ENCODE assay signal across 9 cellular contexts in the genomic region with DNA sequence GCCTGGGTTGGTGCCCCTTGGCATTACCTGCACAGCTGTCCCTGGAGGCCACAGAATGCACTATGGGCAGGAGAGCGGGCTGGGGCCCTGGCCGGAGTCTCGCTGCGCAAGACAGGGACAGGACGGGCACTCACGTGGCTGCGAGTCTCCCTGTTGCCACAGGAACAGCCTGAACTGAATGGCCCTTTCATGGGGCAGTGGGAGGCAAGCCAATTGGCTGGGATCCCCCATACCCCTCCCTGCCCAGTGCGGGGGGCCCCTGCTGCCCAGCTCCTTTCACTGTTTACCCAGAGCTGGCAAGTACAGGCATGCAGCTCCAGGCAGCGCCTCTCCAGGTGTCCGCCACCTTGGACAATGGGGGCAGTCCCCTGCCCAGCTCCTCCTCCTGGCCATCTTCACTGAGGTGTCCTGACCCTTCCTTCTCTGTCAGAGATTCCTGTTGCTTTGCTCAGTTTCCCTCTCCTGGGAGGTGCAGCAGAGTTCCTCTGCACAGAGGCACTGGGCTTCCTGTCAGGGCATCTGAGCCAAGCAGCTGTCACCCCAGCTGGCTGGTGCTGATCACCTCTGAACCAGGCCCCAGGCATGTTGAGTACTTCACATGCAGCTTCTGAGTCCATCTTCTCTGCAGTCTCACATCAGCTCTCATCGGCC. TPM values are rescaled to one million over a fixed set of nuclear protein-coding genes. Genes with fewer than 3 reads are reported as not detected.
A peak's percentile ranks its signal among the peaks of the same experiment; 100 is the strongest.
DNase-seq lines count a peak whose midpoint lies in the region; ATAC-seq and TF ChIP-seq lines count a peak whose summit lies in the region.
"Had no signal": no experiment of that assay in that cellular context is flagged by ENCODE, and none has a peak within 500 bp of the region (broad histone marks: within the 10 kb centered on the region; RNA-seq: fewer than 3 reads in every experiment).

No MANE protein-coding gene starts in this region.

- no peaks in the 10 kb centered on the region for H4K20me1 ChIP-seq in GM23248 (ENCODE audit: insufficient read depth)

- H3K4me3 ChIP-seq in GM23248 (no peak overlapping the region), cardiac muscle cell (no peak overlapping the region), rectal smooth muscle tissue (ENCODE audit: low read length) (no peak overlapping the region), brain microvascular endothelial cell (ENCODE audit: low read depth, low read length) (no peak overlapping the region)

- no peak overlapping the region for H2AFZ ChIP-seq in GM23248

- ATAC-seq in HG02798 (IDR thresholded peaks at IDR 0.05; ENCODE audit: poor library complexity, unreplicated experiment), result no peak

- in situ Hi-C loops in GM23248 (cut with MboI) (no loop called here), brain microvascular endothelial cell (cut with HindIII; ENCODE audit: low pct_ligation_motif_present, low sequenced_read_pairs) (no loop called here)

- no peaks in the 10 kb centered on the region for H3K79me2 ChIP-seq in GM23248 (ENCODE audit: insufficient read depth)

- peak overlapping the region; percentile 14 for H3K4me2 ChIP-seq in GM23248 (ENCODE audit: unreplicated experiment)

- H3K9ac ChIP-seq in GM23248 (0 out of 2 replicates have a peak overlapping the region, but pooled peaks have one; percentile 9), rectal smooth muscle tissue (ENCODE audit: low read length) (no peak overlapping the region)

- TF ChIP-seq CTCF in cardiac muscle cell (IDR thresholded peaks at IDR 0.05; ENCODE audit: low read depth, low read length) (no peak), brain microvascular endothelial cell (IDR thresholded peaks at IDR 0.05; ENCODE audit: low read depth, low read length, missing control alignments) (no peak)

- DNase-seq in GM23248 (peak; percentile 42), OCI-M1 (lab: John Stamatoyannopoulos, UW) (peak; percentile 41), cardiac muscle cell (ENCODE audit: low read depth in 1 of 2, low spot score in 1 of 2) (no peak), brain microvascular endothelial cell (no peak), NCI-H2107 treated with DMSO at 0.1 percent for 48 hours (lab: John Stamatoyannopoulos, UW; ENCODE audit: unreplicated experiment) (no peak), AG08396 (ENCODE audit: low spot score) (no peak)
- DNase-seq: GDM1 had no signal

- H3K36me3 ChIP-seq in GM23248 (ENCODE audit: low read depth) (no peaks in the 10 kb centered on the region), cardiac muscle cell (no peaks in the 10 kb centered on the region), rectal smooth muscle tissue (ENCODE audit: control insufficient read depth, insufficient read depth, low read length) (no peaks in the 10 kb centered on the region), brain microvascular endothelial cell (replicated peaks) (no peaks in the 10 kb centered on the region)

- WGBS in GM23248 (ENCODE audit: low coverage in 1 of 2, low lambda C conversion rate in 2 of 2, missing lambda C conversion rate in 2 of 2), 2 experiments, result 93 to 94% methylated on average over 10 of the region's 11 CpGs

- H3K9me3 ChIP-seq in GM23248 (ENCODE audit: low read depth) (no peaks in the 10 kb centered on the region), cardiac muscle cell (ENCODE audit: low read depth) (no peaks in the 10 kb centered on the region)

- H3K27me3 ChIP-seq in GM23248 (replicated peaks; ENCODE audit: insufficient read depth) (no peaks in the 10 kb centered on the region), cardiac muscle cell (no peaks in the 10 kb centered on the region), rectal smooth muscle tissue (ENCODE audit: control insufficient read depth, insufficient read depth, low read length) (no peaks in the 10 kb centered on the region), brain microvascular endothelial cell (replicated peaks) (peaks cover 4% of the 10 kb centered on the region)

- H3F3A ChIP-seq in GM23248 (ENCODE audit: insufficient read depth), result no peaks in the 10 kb centered on the region

- peaks cover 23% of the 10 kb centered on the region for H3K4me1 ChIP-seq in GM23248 (ENCODE audit: insufficient read depth)
- H3K4me1 ChIP-seq in cardiac muscle cell (ENCODE audit: low read depth), result peaks cover 78% of the 10 kb centered on the region
- peaks cover 5% of the 10 kb centered on the region for H3K4me1 ChIP-seq in rectal smooth muscle tissue (ENCODE audit: control insufficient read depth, insufficient read depth, low read length)

- H3K27ac ChIP-seq in GM23248 (0 out of 2 replicates have a peak overlapping the region, but pooled peaks have one; percentile 19), cardiac muscle cell (peak overlapping the region; percentile 69), rectal smooth muscle tissue (ENCODE audit: low read depth, low read length) (peak overlapping the region; percentile 79), brain microvascular endothelial cell (no peak overlapping the region)

- H3K9me2 ChIP-seq in GM23248 (ENCODE audit: insufficient read depth), result no peaks in the 10 kb centered on the region

RNA-seq across cellular contexts. Expression of a gene that starts 5.2 kb away (rescaled TPM):
- total RNA-seq in GM23248 (2014; rRNA removed; shearing (Covaris generic)), result not detected in 2 replicates
- 0.30 and 0.33 TPM in 2 replicates for polyA plus RNA-seq in GM23248 (2016; fragmentation: Nextera tagmentation; extraction: Ambion mirVana)
- 28.3 and 39.0 TPM in 2 replicates for total RNA-seq in cardiac muscle cell
- polyA plus RNA-seq in cardiac muscle cell, result 36.5 and 44.1 TPM in 2 replicates

RNA-seq across cellular contexts. Expression of a gene that starts 29.8 kb away (rescaled TPM):
- total RNA-seq in GM23248 (2014; rRNA removed; shearing (Covaris generic)), result 0.13 TPM in 1 of 2 replicates, not detected in the other
- polyA plus RNA-seq in GM23248 (2016; fragmentation: Nextera tagmentation; extraction: Ambion mirVana) (not detected in 2 replicates), cardiac muscle cell (not detected in 2 replicates)
- not detected in 2 replicates for total RNA-seq in cardiac muscle cell

RNA-seq across cellular contexts. Expression of a gene that starts 35.6 kb away (rescaled TPM):
- 23.4 and 27.9 TPM in 2 replicates for total RNA-seq in GM23248 (2014; rRNA removed; shearing (Covaris generic))
- 4.5 and 6.2 TPM in 2 replicates for polyA plus RNA-seq in GM23248 (2016; fragmentation: Nextera tagmentation; extraction: Ambion mirVana)
- total RNA-seq in cardiac muscle cell, result 3.4 and 8.0 TPM in 2 replicates
- polyA plus RNA-seq in cardiac muscle cell, result 5.8 and 10.4 TPM in 2 replicates

RNA-seq across cellular contexts. Expression of a gene that starts 42.0 kb away (rescaled TPM):
- total RNA-seq in GM23248 (2014; rRNA removed; shearing (Covaris generic)), result 6.4 and 8.0 TPM in 2 replicates
- polyA plus RNA-seq in GM23248 (2016; fragmentation: Nextera tagmentation; extraction: Ambion mirVana) (49.5 and 53.1 TPM in 2 replicates), cardiac muscle cell (45.6 and 99.8 TPM in 2 replicates)
- 7.3 and 18.6 TPM in 2 replicates for total RNA-seq in cardiac muscle cell

RNA-seq across cellular contexts. Expression of a gene that starts 46.6 kb away (rescaled TPM):
- total RNA-seq in GM23248 (2014; rRNA removed; shearing (Covaris generic)), result 1,197 and 1,694 TPM in 2 replicates
- polyA plus RNA-seq in GM23248 (2016; fragmentation: Nextera tagmentation; extraction: Ambion mirVana), result 1,640 and 1,703 TPM in 2 replicates
- total RNA-seq in cardiac muscle cell, result 2.1 and 6.3 TPM in 2 replicates
- polyA plus RNA-seq in cardiac muscle cell, result 6.8 and 7.5 TPM in 2 replicates

Comparison
In these comparisons a context has a peak if more than half of its experiments do, and no peak if none do; other contexts are left out.
1. DNase-seq: peak in GM23248 (single experiment) and OCI-M1 (single experiment); none in cardiac muscle cell (0 of 2), brain microvascular endothelial cell (single experiment), NCI-H2107 treated with DMSO at 0.1 percent for 48 hours (single experiment) and AG08396 (single experiment).
2. RNA of a gene that starts 5.2 kb away (total RNA-seq): 28.3 to 39.0 TPM in cardiac muscle cell; not detected in GM23248; every median in the first group is over 10 times any median in the second.